In genomic region chr3:41216422-41216821, GRCh38 we compare ENCODE assay signal across 27 cellular contexts.
"Had no signal": no experiment of that assay in that cellular context is flagged by ENCODE, and none has a peak within 500 bp of the region (broad histone marks: within the 10 kb centered on the region; RNA-seq: fewer than 3 reads in every experiment).

No MANE protein-coding gene starts in this region.

- DNase-seq: activated CD4-positive, alpha-beta memory T cell treated with anti-CD3 and anti-CD28 coated beads, Interleukin-2, amount 10 ng/mL, durations not matched to agents 7 days and 5 days; activated CD4-positive, alpha-beta T cell treated with anti-CD3 and anti-CD28 coated beads for 36 hours; activated CD4-positive, alpha-beta T cell treated with anti-CD3 and anti-CD28 coated beads, Interleukin-2, amount 50 U/mL, for 1 hour; activated gamma-delta T cell treated with Interleukin-2 at 50 U/mL for 16 hours; activated naive CD4-positive, alpha-beta T cell treated with anti-CD3 and anti-CD28 coated beads, Interleukin-2, amount 10 ng/mL, durations not matched to agents 7 days and 5 days; activated naive CD8-positive, alpha-beta T cell treated with anti-CD3 and anti-CD28 coated beads for 36 hours; activated T-cell treated with anti-CD3 and anti-CD28 coated beads for 4 hours; activated T-cell treated with anti-CD3 and anti-CD28 coated beads, Interleukin-2, amount 50 U/mL, for 48 hours; brain microvascular endothelial cell; cerebellar nuclear complex; NCI-H1105 treated with DMSO at 0.1 percent for 48 hours; NCI-H1436 treated with DMSO at 0.1 percent for 48 hours; NCI-H187; NCI-H2081; NCI-H510A treated with DMSO at 0.1 percent for 48 hours; NCI-H69; NK-92 treated with Interleukin-12 subunit alpha and Interleukin-12 subunit beta, amount 100 ng/mL, for 24 hours; OCI-M1; RPMI8226; T-cell; T-helper 2 cell; T1000 had no signal

- H3K27ac Mint-ChIP-seq: activated CD4-positive, alpha-beta memory T cell treated with anti-CD3 and anti-CD28 coated beads, Interleukin-2, amount 10 ng/mL, durations not matched to agents 7 days and 5 days; activated naive CD4-positive, alpha-beta T cell treated with anti-CD3 and anti-CD28 coated beads, Interleukin-2, amount 10 ng/mL, durations not matched to agents 7 days and 5 days had no signal

- ATAC-seq: Panc1, Right ventricle myocardium inferior had no signal

- H3K9me3 Mint-ChIP-seq: activated CD4-positive, alpha-beta memory T cell treated with anti-CD3 and anti-CD28 coated beads, Interleukin-2, amount 10 ng/mL, durations not matched to agents 7 days and 5 days; activated naive CD4-positive, alpha-beta T cell treated with anti-CD3 and anti-CD28 coated beads, Interleukin-2, amount 10 ng/mL, durations not matched to agents 7 days and 5 days; activated T-helper 2 cell treated with anti-CD3 and anti-CD28 coated beads, Interferon-gamma antibody, Interleukin-2, Interleukin-4, amounts not matched to agents 10 μg/mL and 5 μg/mL and 100 μg/mL, durations not matched to agents 14 hours and 24 hours and 36 hours; T-cell had no signal

- H3K4me3 Mint-ChIP-seq: activated CD4-positive, alpha-beta memory T cell treated with anti-CD3 and anti-CD28 coated beads, Interleukin-2, amount 10 ng/mL, durations not matched to agents 7 days and 5 days; activated CD4-positive, alpha-beta T cell treated with anti-CD3 and anti-CD28 coated beads for 36 hours; activated naive CD4-positive, alpha-beta T cell treated with anti-CD3 and anti-CD28 coated beads, Interleukin-2, amount 10 ng/mL, durations not matched to agents 7 days and 5 days; activated naive CD8-positive, alpha-beta T cell treated with anti-CD3 and anti-CD28 coated beads for 36 hours had no signal

- H3K27me3 ChIP-seq: brain microvascular endothelial cell, cardiac muscle cell had no signal

- H3K27ac ChIP-seq: brain microvascular endothelial cell, cardiac muscle cell, SK-N-MC had no signal

- H3K4me3 ChIP-seq: cardiac muscle cell, SK-N-MC had no signal

- H3K27me3 Mint-ChIP-seq: activated CD4-positive, alpha-beta memory T cell treated with anti-CD3 and anti-CD28 coated beads, Interleukin-2, amount 10 ng/mL, durations not matched to agents 7 days and 5 days; activated CD4-positive, alpha-beta T cell treated with anti-CD3 and anti-CD28 coated beads for 36 hours; activated naive CD4-positive, alpha-beta T cell treated with anti-CD3 and anti-CD28 coated beads, Interleukin-2, amount 10 ng/mL, durations not matched to agents 7 days and 5 days; activated naive CD8-positive, alpha-beta T cell treated with anti-CD3 and anti-CD28 coated beads for 36 hours; T-cell had no signal

- H3K36me3 ChIP-seq: brain microvascular endothelial cell, cardiac muscle cell had no signal
